10 cellular contexts compared by ENCODE assay signal in genomic region chr9:137198748-137199276, GRCh38.
A peak's percentile ranks its signal among the peaks of the same experiment; 100 is the strongest.
DNase-seq lines count a peak whose midpoint lies in the region; ATAC-seq and TF ChIP-seq lines count a peak whose summit lies in the region.
"Had no signal": no experiment of that assay in that cellular context is flagged by ENCODE, and none has a peak within 500 bp of the region (broad histone marks: within the 10 kb centered on the region; RNA-seq: fewer than 3 reads in every experiment).

No MANE protein-coding gene starts in this region.

- peaks cover 12% of the 10 kb centered on the region; the same call in 1 of the 2 replicates for H3K79me2 ChIP-seq in KMS-11 (ENCODE audit: insufficient read depth, low read depth)

- no peak for TF ChIP-seq CTCF in C4-2B (conservative IDR thresholded peaks at IDR 0.05)
- TF ChIP-seq CTCF in KMS-11 (conservative IDR thresholded peaks at IDR 0.05; ENCODE audit: low read depth, low read length), result no peak
- TF ChIP-seq CTCF in coronary artery (IDR thresholded peaks at IDR 0.05), result no peak
- TF ChIP-seq CTCF in nephron progenitor cell (IDR thresholded peaks at IDR 0.05), result no peak
- TF ChIP-seq CTCF in GM10248 (IDR thresholded peaks at IDR 0.05; ENCODE audit: control extremely low read depth, extremely low read depth, low read depth, missing control alignments), result no peak

- DNase-seq in coronary artery (ENCODE audit: low spot score) (no peak), nephron progenitor cell (no peak), COR-L47 (lab: John Stamatoyannopoulos, UW) (no peak), GM10248 (ENCODE audit: extremely low spot score) (no peak)
- no peak for DNase-seq in activated CD4-positive, CD25-positive, alpha-beta regulatory T cell treated with anti-CD3 and anti-CD28 coated beads, Interleukin-2, amount 50 U/mL, for 72 hours
- DNase-seq: MG63 had no signal

- no peaks in the 10 kb centered on the region for H3K9me3 Mint-ChIP-seq in nephron progenitor cell

- H3K27ac ChIP-seq in C4-2B (peak overlapping the region; percentile 85), KMS-11 (no peak overlapping the region), coronary artery (no peak overlapping the region)
- H3K27ac ChIP-seq: SK-N-MC had no signal

- CTCF ChIA-PET in GM10248 (lab: Yijun Ruan, JAX), result interaction anchor here (1.5 to 2.0 kb wide), 3 partner anchors 10 to 24 kb away, joined by 6 to 13 read pairs (median 6); partner anchors contain the start of genes ANAPC2 and SSNA1

- no peak overlapping the region for H3K27ac Mint-ChIP-seq in nephron progenitor cell

- H4K20me1 ChIP-seq in KMS-11 (ENCODE audit: insufficient read depth), result no peaks in the 10 kb centered on the region

- no peak for ATAC-seq in GM21786 (IDR thresholded peaks at IDR 0.05; ENCODE audit: unreplicated experiment)

- no peaks in the 10 kb centered on the region for H3K36me3 ChIP-seq in KMS-11 (ENCODE audit: insufficient read depth)
- H3K36me3 ChIP-seq: MG63 had no signal

- H3K4me1 ChIP-seq in KMS-11 (ENCODE audit: low read depth, poor library complexity, severe bottlenecking), result peaks cover 16% of the 10 kb centered on the region

- H3K4me2 ChIP-seq in KMS-11, result 0 out of 2 replicates have a peak overlapping the region, but pooled peaks have one; percentile 51

- no peak overlapping the region for H3K9ac ChIP-seq in KMS-11

- H3K27me3 ChIP-seq in KMS-11 (ENCODE audit: insufficient read depth, low read depth), result no peaks in the 10 kb centered on the region
- H3K27me3 ChIP-seq: MG63 had no signal

- POLR2A ChIA-PET in GM10248 (lab: Yijun Ruan, JAX), result interaction anchor here (1.0 to 1.1 kb wide), 2 partner anchors 10 to 42 kb away, joined by 4 to 5 read pairs; partner anchors contain the start of genes ANAPC2, SSNA1 and TUBB4B

- no peak overlapping the region for H3K4me3 ChIP-seq in KMS-11 (IDR thresholded peaks at IDR 0.05; ENCODE audit: insufficient read depth, low read depth, low read length)
- H3K4me3 ChIP-seq in coronary artery, result peak overlapping the region; percentile 83

- no peak overlapping the region for H2AFZ ChIP-seq in KMS-11 (ENCODE audit: low read depth)

- H3K27me3 Mint-ChIP-seq in nephron progenitor cell (ENCODE audit: low read depth, poor library complexity), result no peaks in the 10 kb centered on the region

- peak overlapping the region; percentile 34 for H3K4me3 Mint-ChIP-seq in nephron progenitor cell

- H3K36me3 Mint-ChIP-seq in nephron progenitor cell (ENCODE audit: low read depth), result no peaks in the 10 kb centered on the region

- H3K4me1 Mint-ChIP-seq in nephron progenitor cell, result peaks cover 30% of the 10 kb centered on the region
